8 cellular contexts compared by ENCODE assay signal in the genomic region with DNA sequence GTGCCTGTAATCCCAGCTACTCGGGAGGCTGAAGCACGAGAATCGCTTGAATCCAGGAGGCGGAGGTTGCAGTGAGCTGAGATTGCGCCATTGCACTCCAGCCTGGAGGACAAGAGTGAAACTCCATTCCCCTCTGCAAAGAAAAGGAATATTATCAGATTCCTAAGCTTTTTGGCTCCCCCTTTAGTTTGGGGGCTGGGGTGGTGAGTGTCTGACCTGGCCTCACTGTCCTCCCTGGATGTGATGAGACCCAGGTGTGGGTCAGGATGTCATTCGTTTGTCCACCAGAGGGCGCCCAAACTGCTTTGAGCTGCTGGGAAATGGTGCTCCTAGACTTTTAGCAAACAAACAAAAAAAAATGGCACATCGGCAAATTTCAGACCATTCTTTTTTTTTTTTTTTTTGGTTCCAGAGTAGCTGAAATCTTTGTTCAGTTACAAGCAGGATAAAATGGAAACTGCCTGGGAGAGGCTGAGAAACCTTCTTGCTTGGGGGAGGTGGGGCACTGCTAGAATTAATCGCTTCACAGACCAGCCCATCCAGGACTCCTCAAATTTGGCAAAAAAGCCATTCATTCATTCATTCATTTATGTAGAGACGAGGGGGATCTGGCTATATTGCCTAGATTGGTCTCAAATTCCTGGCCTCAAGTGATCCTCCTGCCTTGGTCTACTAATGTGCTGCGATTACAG. TPM values are rescaled to one million over a fixed set of nuclear protein-coding genes. Genes with fewer than 3 reads are reported as not detected.
DNase-seq lines count a peak whose midpoint lies in the region; ATAC-seq and TF ChIP-seq lines count a peak whose summit lies in the region.

No MANE protein-coding gene starts in this region.

- H3K4me1 Mint-ChIP-seq in endodermal cell: peaks cover 2% of the 10 kb centered on the region

- no peak overlapping the region for H3K27ac ChIP-seq in endodermal cell (ENCODE audit: low read depth, low read length)

- H3K27me3 Mint-ChIP-seq in endodermal cell (ENCODE audit: insufficient read depth): no peaks in the 10 kb centered on the region

- peaks cover 76% of the 10 kb centered on the region for H3K36me3 ChIP-seq in endodermal cell (ENCODE audit: control insufficient read depth, insufficient read depth, low read length)
- H3K36me3 ChIP-seq in mucosa of descending colon (ENCODE audit: low read depth): peaks cover 14% of the 10 kb centered on the region

- H3K4me3 ChIP-seq in AG09309 (ENCODE audit: control insufficient read depth, low read depth, low read length): no peak overlapping the region
- H3K4me3 ChIP-seq in endodermal cell (ENCODE audit: low read length): no peak overlapping the region
- H3K4me3 ChIP-seq in mucosa of descending colon: no peak overlapping the region

- H3K9me3 ChIP-seq in endodermal cell (ENCODE audit: control insufficient read depth, low read length) (no peaks in the 10 kb centered on the region), mucosa of descending colon (no peaks in the 10 kb centered on the region)

- ATAC-seq in mucosa of descending colon: peak; percentile 68
- no peak for ATAC-seq in HG02884 (IDR thresholded peaks at IDR 0.05; ENCODE audit: unreplicated experiment)

- no peaks in the 10 kb centered on the region for H3K27me3 ChIP-seq in endodermal cell (ENCODE audit: control insufficient read depth, insufficient read depth, low read length, poor library complexity, severe bottlenecking)

- peaks cover 56% of the 10 kb centered on the region for H3K36me3 Mint-ChIP-seq in endodermal cell (ENCODE audit: low read depth)

- no peaks in the 10 kb centered on the region for H3K9me3 Mint-ChIP-seq in endodermal cell

- DNase-seq in AG09309 (ENCODE audit: low read depth): no peak
- DNase-seq in GM19240 (ENCODE audit: insufficient read length, low spot score): peak; percentile 47
- peak; percentile 8 for DNase-seq in NCI-H748 treated with DMSO at 0.1 percent for 48 hours (lab: John Stamatoyannopoulos, UW)
- peak; percentile 29 to 63 (median 60) for DNase-seq in activated CD8-positive, alpha-beta memory T cell treated with anti-CD3 and anti-CD28 coated beads for 48 hours (ENCODE audit: low read depth in 2 of 3, low spot score in 2 of 3)
- peak; percentile 95 for DNase-seq in endodermal cell
- DNase-seq in mucosa of descending colon: peak; percentile 67 to 90 (median 82)
- DNase-seq in stimulated activated CD8-positive, alpha-beta memory T cell treated with anti-CD3 and anti-CD28 coated beads, Interleukin-7, amount 100 ng/mL, for 1 hour (ENCODE audit: low read depth in 2 of 2): peak; percentile 53 to 72

- H3K4me3 Mint-ChIP-seq in endodermal cell: no peak overlapping the region

- no peak overlapping the region for H3K9ac ChIP-seq in endodermal cell (ENCODE audit: extremely low read depth, low read length, poor library complexity, severe bottlenecking)

- 74 to 91% methylated on average over 9 to 11 of the region's 11 CpGs for WGBS in endodermal cell (ENCODE audit: insufficient coverage in 1 of 2, insufficient read length in 1 of 2), 2 experiments

- TF ChIP-seq CTCF in AG09309 (IDR thresholded peaks at IDR 0.05; ENCODE audit: control insufficient read depth, insufficient read depth, low read depth, low read length, missing control alignments) (peak; percentile 78), endodermal cell (conservative IDR thresholded peaks at IDR 0.05) (peak; percentile 87), mucosa of descending colon (IDR thresholded peaks at IDR 0.05) (peak; percentile 51)

- intact Hi-C loops in mucosa of descending colon (cut with DNase I, micrococcal nuclease): loop anchor here in 1 of 2 donors (10.0 kb wide), 1 partner anchor 91 kb away; no protein-coding TSS in a partner anchor

- peak overlapping the region; percentile 84 for H3K27ac Mint-ChIP-seq in endodermal cell

- H3K4me1 ChIP-seq in endodermal cell (ENCODE audit: control insufficient read depth, insufficient read depth, low read length) (no peaks in the 10 kb centered on the region), mucosa of descending colon (ENCODE audit: low read depth) (no peaks in the 10 kb centered on the region)

RNA-seq across cellular contexts. Expression of gene SPC24, which starts 29.4 kb away (rescaled TPM):
- 10 to 100 TPM; 35.4 to 50.0 TPM for total RNA-seq in endodermal cell
- 29.9 TPM for polyA plus RNA-seq in endodermal cell (2013, experiment 1 of 2)
- 34.5 TPM for polyA plus RNA-seq in endodermal cell (2013, experiment 2 of 2)
- 10 to 100 TPM in 1 of 3 donors, 1 to 10 TPM in 2; 2.8 to 15.8 (median 3.8) TPM for total RNA-seq in mucosa of descending colon

RNA-seq across cellular contexts. Expression of gene LDLR, which starts 36.9 kb away (rescaled TPM):
- total RNA-seq in endodermal cell (100 to 1,000 TPM in 1 of 2 donors, 10 to 100 TPM in 1; 61.0 to 101 TPM), mucosa of descending colon (100 to 1,000 TPM in 2 of 3 donors, 10 to 100 TPM in 1; 83.9 to 147 (median 116) TPM)
- polyA plus RNA-seq in endodermal cell (2013, experiment 1 of 2): 105 TPM
- 103 TPM for polyA plus RNA-seq in endodermal cell (2013, experiment 2 of 2)
